ENCODE assay signal across 9 cellular contexts in genomic region chr14:53126705-53127104, GRCh38. TPM values are rescaled to one million over a fixed set of nuclear protein-coding genes. Genes with fewer than 3 reads are reported as not detected.
DNase-seq lines count a peak whose midpoint lies in the region; ATAC-seq and TF ChIP-seq lines count a peak whose summit lies in the region.
"Had no signal": no experiment of that assay in that cellular context is flagged by ENCODE, and none has a peak within 500 bp of the region (broad histone marks: within the 10 kb centered on the region; RNA-seq: fewer than 3 reads in every experiment).

No MANE protein-coding gene starts in this region.

- H3K27ac ChIP-seq in left ventricle myocardium inferior (replicated peaks) (peak overlapping the region; percentile 35), vagina (peak overlapping the region; percentile 8)

- H3K9me3 Mint-ChIP-seq in T-cell = no peaks in the 10 kb centered on the region

- TF ChIP-seq CTCF in left ventricle myocardium inferior (IDR thresholded peaks at IDR 0.05; ENCODE audit: borderline replicate concordance) = no peak
- no peak for TF ChIP-seq CTCF in vagina (IDR thresholded peaks at IDR 0.05)
- no peak for TF ChIP-seq CTCF in GM10266 (IDR thresholded peaks at IDR 0.05; ENCODE audit: control insufficient read depth, insufficient read depth, low read depth, missing control alignments)

- DNase-seq in left ventricle myocardium inferior (no peak), Right ventricle myocardium superior (no peak), T-cell (no peak), iris pigment epithelial cell (ENCODE audit: low read depth) (peak; percentile 18), vagina (ENCODE audit: extremely low spot score in 2 of 2) (no peak), GM10266 (ENCODE audit: extremely low spot score) (no peak), DMS153 (lab: John Stamatoyannopoulos, UW) (no peak), NCI-H2227 (lab: John Stamatoyannopoulos, UW; ENCODE audit: unreplicated experiment) (no peak)
- DNase-seq: head of caudate nucleus had no signal

- POLR2A ChIA-PET in T-cell (lab: Charles Lee) = interaction anchor here (0.6 to 0.7 kb wide), 4 partner anchors 11 to 399 kb away, joined by 3 read pairs; no protein-coding TSS in a partner anchor

- H3K4me1 ChIP-seq in left ventricle myocardium inferior (peaks cover 17% of the 10 kb centered on the region), vagina (peaks cover 22% of the 10 kb centered on the region)

- no peaks in the 10 kb centered on the region for H3K27me3 Mint-ChIP-seq in T-cell

- peak overlapping the region; percentile 60 to 74 (median 73) for H3K4me3 Mint-ChIP-seq in T-cell

- H3K27ac Mint-ChIP-seq in T-cell = peak overlapping the region; percentile 61 to 87

- TF ChIP-seq POLR2A in vagina (IDR thresholded peaks at IDR 0.05) = no peak

- no peaks in the 10 kb centered on the region for H3K36me3 ChIP-seq in left ventricle myocardium inferior
- no peaks in the 10 kb centered on the region for H3K36me3 ChIP-seq in vagina

- CTCF ChIA-PET in T-cell (lab: Charles Lee) = interaction anchor here (0.7 to 1.9 kb wide), 5 partner anchors 10 to 26 kb away, joined by 3 to 7 read pairs (median 4); no protein-coding TSS in a partner anchor

- ATAC-seq in Right ventricle myocardium superior (ENCODE audit: poor library complexity) = no peak
- peak in 1 of 4 experiments; percentile 34 for ATAC-seq in T-cell (replicated peaks in 1 of 4)

- peak overlapping the region; percentile 40 for H3K4me3 ChIP-seq in left ventricle myocardium inferior
- no peak overlapping the region for H3K4me3 ChIP-seq in vagina

- peaks cover 11 to 32% (median 13%) of the 10 kb centered on the region in 3 donors for H3K4me1 Mint-ChIP-seq in T-cell

- peaks cover 8% of the 10 kb centered on the region for H3K36me3 Mint-ChIP-seq in T-cell

- H3K9me3 ChIP-seq in left ventricle myocardium inferior (replicated peaks) (no peaks in the 10 kb centered on the region), vagina (no peaks in the 10 kb centered on the region)

- intact Hi-C loops in left ventricle myocardium inferior (cut with micrococcal nuclease) = no loop called here
- intact Hi-C loops in Right ventricle myocardium superior (cut with DNase I) = no loop called here
- intact Hi-C loops in vagina (cut with DNase I) = no loop called here

- H3K27me3 ChIP-seq in left ventricle myocardium inferior (ENCODE audit: low read depth) = no peaks in the 10 kb centered on the region
- no peaks in the 10 kb centered on the region for H3K27me3 ChIP-seq in vagina

RNA-seq across cellular contexts. Expression of gene DDHD1, which starts 26.4 kb away (rescaled TPM):
- 6.7 TPM for total RNA-seq in left ventricle myocardium inferior
- 6.5 TPM for total RNA-seq in Right ventricle myocardium superior
- 10 to 100 TPM; 36.6 to 69.6 (median 45.4) TPM for total RNA-seq in T-cell
- total RNA-seq in vagina = 17.4 TPM
